ENCODE assay signal across 8 cellular contexts in the genomic region with DNA sequence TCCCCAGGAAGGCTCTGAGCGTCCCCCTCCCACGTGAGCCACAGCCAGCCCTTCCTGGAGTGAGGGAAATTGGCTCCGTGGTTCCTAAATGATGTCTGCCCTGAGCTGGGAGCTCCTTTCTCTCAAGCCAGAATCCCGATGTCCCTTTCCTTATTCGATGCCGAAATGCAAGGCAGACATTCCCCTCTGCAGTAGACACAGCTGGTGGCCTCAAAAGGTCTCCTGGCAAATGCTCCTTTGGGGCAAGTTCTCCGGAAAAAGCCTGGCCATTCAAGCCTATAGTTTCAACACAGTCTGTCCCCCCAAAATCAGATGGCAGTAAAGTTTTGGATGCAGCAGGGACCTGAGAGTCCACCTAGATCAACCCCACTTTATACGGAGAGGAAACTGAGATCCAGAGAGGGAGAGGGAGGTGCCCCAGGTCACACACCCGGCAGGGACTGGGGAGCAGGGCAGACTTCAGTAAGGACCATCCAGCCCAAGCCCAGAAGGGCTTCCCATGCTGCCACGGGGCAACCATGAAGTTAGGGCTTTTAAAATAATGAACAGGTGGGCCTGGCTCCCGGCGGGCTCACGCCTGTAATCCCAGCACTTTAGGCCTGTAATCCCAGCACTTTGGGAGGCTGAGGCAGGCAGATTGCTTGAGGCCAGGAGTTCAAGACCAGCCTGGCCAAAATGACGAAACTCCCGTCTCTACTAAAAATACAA.
DNase-seq lines count a peak whose midpoint lies in the region; ATAC-seq and TF ChIP-seq lines count a peak whose summit lies in the region.

No MANE protein-coding gene starts in this region.

- H3K27me3 ChIP-seq in SJCRH30 (no peaks in the 10 kb centered on the region), gastroesophageal sphincter (no peaks in the 10 kb centered on the region)

- H3K4me1 ChIP-seq in SJCRH30 = peaks cover 7% of the 10 kb centered on the region
- peaks cover 0 to 28% (median 11%) of the 10 kb centered on the region in 3 donors for H3K4me1 ChIP-seq in gastroesophageal sphincter

- peak overlapping the region; percentile 97 for H3K4me3 ChIP-seq in SJCRH30
- peak overlapping the region; percentile 72 to 80 for H3K4me3 ChIP-seq in gastroesophageal sphincter
- H3K4me3 ChIP-seq in skeletal muscle cell (ENCODE audit: low read depth, low read length) = peak overlapping the region; percentile 57

- no peak for TF ChIP-seq EP300 in gastroesophageal sphincter (IDR thresholded peaks at IDR 0.05)

- no peaks in the 10 kb centered on the region for H3K36me3 ChIP-seq in SJCRH30
- H3K36me3 ChIP-seq in gastroesophageal sphincter = no peaks in the 10 kb centered on the region

- 71% methylated on average over 4 of the region's 15 CpGs; no CpG with 5 or more reads in 1 of the 2 donors for WGBS in gastroesophageal sphincter (ENCODE audit: low coverage in 1 of 2), 2 donors

- ATAC-seq in gastroesophageal sphincter (no peak), HG03442 (IDR thresholded peaks at IDR 0.05; ENCODE audit: unreplicated experiment) (no peak), HG02678 (IDR thresholded peaks at IDR 0.05; ENCODE audit: unreplicated experiment) (no peak)

- H3K9me3 ChIP-seq in SJCRH30 (replicated peaks) (no peaks in the 10 kb centered on the region; the same call in 1 of the 2 replicates), gastroesophageal sphincter (no peaks in the 10 kb centered on the region)

- H3K27ac ChIP-seq in SJCRH30 (peak overlapping the region; percentile 79), gastroesophageal sphincter (peak overlapping the region in 3 of 4 donors; percentile 80 to 89 (median 84))

- peak; percentile 19 for DNase-seq in DMS79 treated with DMSO at 0.1 percent for 48 hours (lab: John Stamatoyannopoulos, UW)
- DNase-seq in DMS79 (lab: John Stamatoyannopoulos, UW) = no peak
- DNase-seq in SJCRH30 = peak; percentile 72 to 84
- no peak for DNase-seq in skeletal muscle cell (ENCODE audit: low read depth)
- DNase-seq in central memory CD4-positive, alpha-beta T cell = no peak

- TF ChIP-seq POLR2A in gastroesophageal sphincter (IDR thresholded peaks at IDR 0.05) = no peak

- TF ChIP-seq CTCF in gastroesophageal sphincter (IDR thresholded peaks at IDR 0.05) = no peak

Comparison
In these comparisons a context has a peak if more than half of its experiments do, and no peak if none do; other contexts are left out.
1. DNase-seq: peak in DMS79 treated with DMSO at 0.1 percent for 48 hours (single experiment) and SJCRH30 (2 of 2); none in DMS79 (single experiment), skeletal muscle cell (single experiment) and central memory CD4-positive, alpha-beta T cell (single experiment).
2. Peak in every context shown above with its lines, with median percentiles within 50 percentile points of each other: H3K4me3 ChIP-seq.